ENCODE assay signal across 8 cellular contexts in the genomic region with DNA sequence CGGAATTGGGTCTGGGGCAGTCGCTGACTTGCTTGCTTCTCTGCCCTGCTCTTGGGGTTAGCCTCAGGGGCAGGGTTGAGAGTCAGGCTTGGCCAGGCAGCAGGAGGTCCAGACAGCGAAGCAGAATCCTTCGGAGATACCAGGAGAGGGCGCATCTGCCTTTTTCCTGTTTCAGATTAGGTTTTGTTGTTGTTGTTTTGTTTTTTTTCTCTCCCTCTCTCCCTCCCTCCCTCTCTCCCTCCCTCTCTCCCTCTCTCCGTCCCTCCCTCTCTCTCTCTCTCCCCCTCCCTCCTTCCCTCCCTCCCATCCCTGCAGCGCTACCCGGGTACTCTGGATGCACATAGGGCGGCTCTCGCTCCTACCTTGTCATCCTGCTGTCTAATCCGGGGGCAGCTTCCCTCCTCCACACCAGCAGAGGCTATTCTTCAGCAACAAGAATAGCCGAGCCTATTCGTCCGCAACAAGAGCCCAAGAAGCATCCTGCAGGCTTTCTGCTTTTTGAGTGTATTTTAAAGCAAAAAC. TPM values are rescaled to one million over a fixed set of nuclear protein-coding genes. Genes with fewer than 3 reads are reported as not detected.
DNase-seq lines count a peak whose midpoint lies in the region; ATAC-seq and TF ChIP-seq lines count a peak whose summit lies in the region.

No MANE protein-coding gene starts in this region.

- no peaks in the 10 kb centered on the region for H3K9me3 Mint-ChIP-seq in activated CD4-positive, alpha-beta memory T cell treated with anti-CD3 and anti-CD28 coated beads for 36 hours
- no peaks in the 10 kb centered on the region for H3K9me3 Mint-ChIP-seq in endothelial cell (ENCODE audit: unreplicated experiment)

- H3K4me2 ChIP-seq in mesenchymal stem cell (ENCODE audit: low read length, poor library complexity, severe bottlenecking), result peak overlapping the region; percentile 47

- peak overlapping the region; percentile 72 for H3K27ac ChIP-seq in mesenchymal stem cell (ENCODE audit: low read length, poor library complexity, severe bottlenecking)

- no peak overlapping the region for H3K14ac ChIP-seq in mesenchymal stem cell (ENCODE audit: low read length in 2 of 2)

- H2AFZ ChIP-seq in mesenchymal stem cell (ENCODE audit: low read depth, low read length), result peak overlapping the region; percentile 0

- peaks cover 3 to 10% of the 10 kb centered on the region in 2 experiments for H3K36me3 ChIP-seq in mesenchymal stem cell (ENCODE audit: control insufficient read depth in 1 of 2, insufficient read depth in 2 of 2, low read depth in 1 of 2, low read length in 2 of 2)

- H3K9ac ChIP-seq in mesenchymal stem cell (ENCODE audit: low read length), result peak overlapping the region; percentile 94

- no peaks in the 10 kb centered on the region for H3K9me3 ChIP-seq in mesenchymal stem cell (ENCODE audit: control insufficient read depth, low read length)

- peak overlapping the region; percentile 42 to 84 for H3K4me3 ChIP-seq in mesenchymal stem cell (ENCODE audit: insufficient read depth in 1 of 2, low read depth in 1 of 2, low read length in 2 of 2)

- H3K4ac ChIP-seq in mesenchymal stem cell (ENCODE audit: low read depth in 1 of 2, low read length in 2 of 2), result peak overlapping the region in 1 of 2 experiments; percentile 57

- no peak overlapping the region for H4K91ac ChIP-seq in mesenchymal stem cell (ENCODE audit: low read length)

- peak overlapping the region; percentile 9 for H2BK15ac ChIP-seq in mesenchymal stem cell (ENCODE audit: low read depth, poor library complexity, severe bottlenecking)

- ATAC-seq in GM18868 (IDR thresholded peaks at IDR 0.05; ENCODE audit: unreplicated experiment) (peak; percentile 32), HG03097 (IDR thresholded peaks at IDR 0.05; ENCODE audit: low FRiP score, unreplicated experiment) (peak; percentile 31)
- ATAC-seq in stimulated activated naive CD8-positive, alpha-beta T cell treated with anti-CD3 and anti-CD28 coated beads, Interleukin-15, Interleukin-2, amounts not matched to agents 100 U/mL and 50 U/mL, for 24 hours, result peak; percentile 41

- CTCF ChIA-PET in activated CD4-positive, alpha-beta memory T cell treated with anti-CD3 and anti-CD28 coated beads for 36 hours (lab: Charles Lee), result interaction anchor here (0.6 to 3.7 kb wide), 14 partner anchors 10 to 903 kb away, joined by 3 to 19 read pairs (median 4); a partner anchor contains a TSS

- no peak overlapping the region for H2BK120ac ChIP-seq in mesenchymal stem cell (ENCODE audit: low read depth, low read length)

- H3K4me3 Mint-ChIP-seq in activated CD4-positive, alpha-beta memory T cell treated with anti-CD3 and anti-CD28 coated beads for 36 hours, result peak overlapping the region; percentile 89
- peak overlapping the region; percentile 92 for H3K4me3 Mint-ChIP-seq in endothelial cell (ENCODE audit: unreplicated experiment)

- H3K4me1 ChIP-seq in mesenchymal stem cell (ENCODE audit: control insufficient read depth, insufficient read depth, low read depth, low read length), result peaks cover 10% of the 10 kb centered on the region

- H4K8ac ChIP-seq in mesenchymal stem cell (ENCODE audit: low read length), result no peak overlapping the region

- no peaks in the 10 kb centered on the region for H3K27me3 ChIP-seq in mesenchymal stem cell (ENCODE audit: control insufficient read depth in 1 of 2, insufficient read depth in 1 of 2, low read length in 2 of 2)

- peaks cover 13% of the 10 kb centered on the region for H3K36me3 Mint-ChIP-seq in activated CD4-positive, alpha-beta memory T cell treated with anti-CD3 and anti-CD28 coated beads for 36 hours
- H3K36me3 Mint-ChIP-seq in endothelial cell (ENCODE audit: low read depth, unreplicated experiment), result no peaks in the 10 kb centered on the region

- intact Hi-C loops in activated CD4-positive, alpha-beta memory T cell treated with anti-CD3 and anti-CD28 coated beads for 36 hours (cut with micrococcal nuclease), result loop anchor here (1.0 to 5.0 kb wide), 4 partner anchors 11 to 902 kb away; a partner anchor contains a TSS

- 2% methylated on average over 11 of the region's 14 CpGs for WGBS in mesenchymal stem cell

- H2AK5ac ChIP-seq in mesenchymal stem cell (ENCODE audit: low read length, severe bottlenecking), result no peak overlapping the region

- POLR2A ChIA-PET in activated CD4-positive, alpha-beta memory T cell treated with anti-CD3 and anti-CD28 coated beads for 36 hours (lab: Charles Lee), result interaction anchor here (0.6 to 2.2 kb wide), 5 partner anchors 10 to 203 kb away, joined by 3 to 10 read pairs (median 4); no protein-coding TSS in a partner anchor

- H3K27ac Mint-ChIP-seq in activated CD4-positive, alpha-beta memory T cell treated with anti-CD3 and anti-CD28 coated beads for 36 hours, result peak overlapping the region; percentile 86
- no peak overlapping the region for H3K27ac Mint-ChIP-seq in endothelial cell (ENCODE audit: unreplicated experiment)

- no peaks in the 10 kb centered on the region for H3K27me3 Mint-ChIP-seq in activated CD4-positive, alpha-beta memory T cell treated with anti-CD3 and anti-CD28 coated beads for 36 hours
- peaks cover 3% of the 10 kb centered on the region for H3K27me3 Mint-ChIP-seq in endothelial cell (ENCODE audit: unreplicated experiment)

- H3K4me1 Mint-ChIP-seq in activated CD4-positive, alpha-beta memory T cell treated with anti-CD3 and anti-CD28 coated beads for 36 hours (ENCODE audit: low read depth), result peaks cover 34% of the 10 kb centered on the region
- peaks cover 6% of the 10 kb centered on the region for H3K4me1 Mint-ChIP-seq in endothelial cell (ENCODE audit: unreplicated experiment)

- peak overlapping the region in 1 of 2 experiments; percentile 19 for H2BK12ac ChIP-seq in mesenchymal stem cell (ENCODE audit: low read length in 2 of 2)

- DNase-seq in Ammon's horn (ENCODE audit: low spot score) (peak; percentile 84), NCI-H345 (lab: John Stamatoyannopoulos, UW) (peak; percentile 73), endothelial cell (ENCODE audit: low spot score) (peak; percentile 46), mesenchymal stem cell (peak; percentile 88)
- DNase-seq in activated CD4-positive, alpha-beta memory T cell treated with anti-CD3 and anti-CD28 coated beads for 36 hours, result peak; percentile 63
- peak; percentile 49 for DNase-seq in stimulated activated naive CD8-positive, alpha-beta T cell treated with anti-CD3 and anti-CD28 coated beads, Interleukin-15, Interleukin-2, amounts not matched to agents 100 U/mL and 50 U/mL, for 24 hours

- peaks cover 6% of the 10 kb centered on the region for H3K79me1 ChIP-seq in mesenchymal stem cell (replicated peaks; ENCODE audit: low read length, poor library complexity, severe bottlenecking)

- H3K23ac ChIP-seq in mesenchymal stem cell (ENCODE audit: low read length in 2 of 2), result no peak overlapping the region

- no peak overlapping the region for H2BK5ac ChIP-seq in mesenchymal stem cell (ENCODE audit: low read depth, low read length, poor library complexity, severe bottlenecking)

- no peak for TF ChIP-seq CTCF in endothelial cell (IDR thresholded peaks at IDR 0.05; ENCODE audit: unreplicated experiment)

- H3K18ac ChIP-seq in mesenchymal stem cell (ENCODE audit: low read depth in 1 of 2, low read length in 2 of 2), result peak overlapping the region; percentile 3 to 15

RNA-seq across cellular contexts. Expression of a gene that starts 0.8 kb away (rescaled TPM):
- 100 to 1,000 TPM; 107 to 113 TPM for total RNA-seq in activated CD4-positive, alpha-beta memory T cell treated with anti-CD3 and anti-CD28 coated beads for 36 hours
- 36.3 TPM for total RNA-seq in endothelial cell (ENCODE audit: unreplicated experiment)
- polyA plus RNA-seq in mesenchymal stem cell (2013, experiment 1 of 2), result 61.0 TPM
- 59.1 TPM for polyA plus RNA-seq in mesenchymal stem cell (2013, experiment 2 of 2)

Comparison
In these comparisons a context has a peak if more than half of its experiments do, and no peak if none do; other contexts are left out.
1. Peak in every context shown above with its lines: DNase-seq, ATAC-seq, H3K4me3 ChIP-seq and H3K27ac ChIP-seq.